In the genomic region with DNA sequence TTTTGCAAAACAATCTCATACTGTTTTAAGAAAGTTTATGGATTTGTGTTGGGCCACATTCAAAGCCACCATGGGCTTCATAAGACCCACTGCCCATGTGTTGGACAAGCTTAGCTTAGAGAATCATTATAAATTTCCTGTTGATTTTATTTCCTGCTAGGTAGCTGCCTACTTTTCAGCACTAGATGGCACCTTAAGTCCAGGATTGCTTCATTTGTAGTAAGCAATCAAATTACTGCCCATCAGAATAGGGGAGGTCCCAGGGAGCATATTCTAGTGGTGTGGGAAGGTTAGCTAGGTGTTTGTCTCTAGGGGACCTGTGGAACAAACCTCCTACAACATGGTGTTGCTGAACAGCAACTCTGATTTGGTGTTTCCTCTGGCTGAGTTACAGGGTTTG, we compare ENCODE assay signal across 9 cellular contexts. TPM values are rescaled to one million over a fixed set of nuclear protein-coding genes. Genes with fewer than 3 reads are reported as not detected.
DNase-seq lines count a peak whose midpoint lies in the region; ATAC-seq, FAIRE-seq and TF ChIP-seq lines count a peak whose summit lies in the region.
"Had no signal": no experiment of that assay in that cellular context is flagged by ENCODE, and none has a peak within 500 bp of the region (broad histone marks: within the 10 kb centered on the region; RNA-seq: fewer than 3 reads in every experiment).

No MANE protein-coding gene starts in this region.

- H3K27me3 ChIP-seq in GM12878 (replicated peaks in 1 of 2; ENCODE audit: control insufficient read depth in 2 of 2, insufficient read depth in 2 of 2, low read length in 1 of 2), result peaks cover 0 to 2% of the 10 kb centered on the region in 2 experiments; a peak in 1 of 4 replicates
- H3K27me3 ChIP-seq in neuronal stem cell (ENCODE audit: control insufficient read depth in 3 of 3, insufficient read depth in 3 of 3, low read depth in 1 of 3, low read length in 3 of 3), result no peaks in the 10 kb centered on the region

- no peak overlapping the region for H3K27ac ChIP-seq in GM12878 (ENCODE audit: control insufficient read depth, insufficient read depth)
- no peak overlapping the region for H3K27ac ChIP-seq in neuronal stem cell (replicated peaks; ENCODE audit: low read length)

- RAD21 ChIA-PET in GM12878 (lab: Charles Lee; ENCODE audit: unreplicated experiment), result no interaction called here

- intact Hi-C loops in GM12878 (cut with micrococcal nuclease; ENCODE audit: unreplicated experiment), result no loop called here

- H3K9ac ChIP-seq in GM12878 (ENCODE audit: control insufficient read depth, insufficient read depth, low read length), result no peak overlapping the region
- no peak overlapping the region for H3K9ac ChIP-seq in neuronal stem cell (ENCODE audit: low read depth, low read length, poor library complexity)

- POLR2A ChIA-PET in GM12878 (lab: Charles Lee), result no interaction called here

- H3K4me3 ChIP-seq in GM12878 (no peak overlapping the region), neuronal stem cell (ENCODE audit: low read length in 2 of 2) (no peak overlapping the region)

- no peak overlapping the region for H2BK12ac ChIP-seq in neuronal stem cell (ENCODE audit: low read length)

- H3K9me3 ChIP-seq in GM12878 (replicated peaks; ENCODE audit: control insufficient read depth, insufficient read depth, low read length) (no peaks in the 10 kb centered on the region), neuronal stem cell (replicated peaks in 1 of 2; ENCODE audit: control insufficient read depth in 2 of 2, insufficient read depth in 1 of 2, low read depth in 1 of 2, low read length in 2 of 2) (peaks cover 0 to 3% of the 10 kb centered on the region in 2 donors)

- peak; percentile 48 for TF ChIP-seq RAD21 in GM12878 (IDR thresholded peaks at IDR 0.05; ENCODE audit: insufficient read depth, low read depth, low read length)

- no peak overlapping the region for H2BK120ac ChIP-seq in neuronal stem cell (ENCODE audit: low read depth, low read length)

- CTCF ChIA-PET in GM12878 (lab: Yijun Ruan, JAX), result interaction anchor here (0.7 to 2.3 kb wide), 9 partner anchors 9 to 135 kb away, joined by 3 to 12 read pairs (median 4); no protein-coding TSS in a partner anchor

- BruUV-seq in GM12878 (replicated peaks; lab: Mats Ljungman, UMichigan), result no TSS peak

- no peaks in the 10 kb centered on the region for H3K4me1 ChIP-seq in GM12878 (ENCODE audit: control insufficient read depth, insufficient read depth, low read length)
- no peaks in the 10 kb centered on the region for H3K4me1 ChIP-seq in neuronal stem cell (ENCODE audit: control insufficient read depth in 2 of 2, insufficient read depth in 1 of 2, low read depth in 1 of 2, low read length in 2 of 2)

- H2AFZ ChIP-seq in GM12878 (ENCODE audit: control insufficient read depth, low read depth, low read length) (no peak overlapping the region), neuronal stem cell (ENCODE audit: low read length) (no peak overlapping the region)

- DNase-seq in GM20000 (ENCODE audit: low spot score) (peak; percentile 37), NCI-H2081 treated with DMSO at 0.1 percent for 48 hours (lab: John Stamatoyannopoulos, UW) (peak; percentile 59), GM12878 (ENCODE audit: low read depth, low spot score) (no peak), neuronal stem cell (ENCODE audit: low spot score) (peak; percentile 18), NCI-H187 treated with DMSO at 0.1 percent for 48 hours (lab: John Stamatoyannopoulos, UW) (no peak)
- no peak for DNase-seq in activated naive CD4-positive, alpha-beta T cell treated with Interleukin-2 at 50 U/mL for 16 hours

- H3K4ac ChIP-seq in neuronal stem cell (ENCODE audit: low read length), result no peak overlapping the region

- no peak overlapping the region for H3K14ac ChIP-seq in neuronal stem cell (ENCODE audit: low read length)

- no peak overlapping the region for H3K23ac ChIP-seq in neuronal stem cell (ENCODE audit: low read depth, low read length, poor library complexity)

- TF ChIP-seq CTCF in GM20000 (IDR thresholded peaks at IDR 0.05; ENCODE audit: extremely low read depth, missing control alignments) (no peak), GM12878 (IDR thresholded peaks at IDR 0.05 in 2 of 3, conservative IDR thresholded peaks at IDR 0.05 in 1 of 3; ENCODE audit: control insufficient read depth in 2 of 3, extremely low read depth in 1 of 3, insufficient read depth in 1 of 3, low read depth in 3 of 3, low read length in 3 of 3) (peak; percentile 37 to 44 (median 38); a peak in 5 of 6 replicates)

- ATAC-seq in GM12878, result peak; percentile 58
- ATAC-seq in HG02588 (IDR thresholded peaks at IDR 0.05; ENCODE audit: unreplicated experiment), result no peak
- no peak for ATAC-seq in HG02840 (IDR thresholded peaks at IDR 0.05; ENCODE audit: low FRiP score, unreplicated experiment)

- H4K20me1 ChIP-seq in GM12878 (ENCODE audit: control insufficient read depth, insufficient read depth), result no peaks in the 10 kb centered on the region

- H3K4me2 ChIP-seq in GM12878 (ENCODE audit: control insufficient read depth, insufficient read depth) (no peak overlapping the region), neuronal stem cell (ENCODE audit: insufficient read depth, low read length, poor library complexity, severe bottlenecking) (no peak overlapping the region)

- H2AK5ac ChIP-seq in neuronal stem cell (ENCODE audit: low read depth, low read length), result no peak overlapping the region

- H2BK5ac ChIP-seq in neuronal stem cell (ENCODE audit: low read length), result no peak overlapping the region

- no peak overlapping the region for H4K8ac ChIP-seq in neuronal stem cell (ENCODE audit: low read depth, low read length)

- TF ChIP-seq EP300 in GM12878 (IDR thresholded peaks at IDR 0.05; ENCODE audit: borderline replicate concordance in 1 of 2, control insufficient read depth in 1 of 2, low read depth in 2 of 2, low read length in 2 of 2), result no peak

- H3K79me2 ChIP-seq in GM12878 (ENCODE audit: control insufficient read depth, insufficient read depth, low read length), result no peaks in the 10 kb centered on the region

- H3K18ac ChIP-seq in neuronal stem cell (ENCODE audit: low read length), result no peak overlapping the region

- SMC1A ChIA-PET in GM12878 (lab: Charles Lee; ENCODE audit: uncharacterized antibody, unreplicated experiment), result interaction anchor here (0.9 to 1.3 kb wide), 2 partner anchors 9 to 88 kb away, joined by 3 to 4 read pairs; no protein-coding TSS in a partner anchor

- H3K36me3 ChIP-seq in GM12878 (ENCODE audit: control insufficient read depth in 2 of 2, insufficient read depth in 2 of 2, low read length in 1 of 2) (no peaks in the 10 kb centered on the region), neuronal stem cell (replicated peaks in 1 of 2; ENCODE audit: control insufficient read depth in 2 of 2, insufficient read depth in 2 of 2, low read length in 2 of 2) (no peaks in the 10 kb centered on the region)

- no peak overlapping the region for H4K91ac ChIP-seq in neuronal stem cell (ENCODE audit: low read depth, low read length, poor library complexity)

- no peaks in the 10 kb centered on the region for H3K79me1 ChIP-seq in neuronal stem cell (ENCODE audit: low read depth, low read length)

- peak; percentile 44 for FAIRE-seq in GM12878 (lab: Jason Lieb, UNC)
- FAIRE-seq: TTC549 had no signal

- H2BK15ac ChIP-seq in neuronal stem cell (ENCODE audit: low read length), result no peak overlapping the region

- TF ChIP-seq POLR2A in GM12878 (IDR thresholded peaks at IDR 0.05; ENCODE audit: low read depth, low read length), result no peak

- in situ Hi-C loops in GM12878 (cut with MboI), result no loop called here

TF ChIP-seq in GM12878, 131 proteins besides CTCF, POLR2A, EP300 and RAD21:
- TF ChIP-seq SMC3 (IDR thresholded peaks at IDR 0.05; ENCODE audit: borderline replicate concordance, low read length) (peak; percentile 31; the same call in 1 of the 2 replicates), RUNX3 (IDR thresholded peaks at IDR 0.05; ENCODE audit: low read length) (no peak), SMAD5 (IDR thresholded peaks at IDR 0.05; ENCODE audit: low read depth) (no peak)

RNA-seq across cellular contexts. Expression of gene DCDC2C, which starts 11.0 kb away (rescaled TPM):
- not detected in 2 replicates for total RNA-seq in GM12878 (2013; cell fraction: nucleolus; rRNA removed)
- total RNA-seq in GM12878 (2014; rRNA removed) (not detected in 2 replicates), GM12878 (2014; rRNA removed; fragmentation: Illumina TruSeq; extraction: Trizol) (not detected in 2 replicates), GM12878 (2021) (not detected in 2 replicates)
- polyA plus RNA-seq in GM12878 (2011; ENCODE audit: low read depth), result not detected
- polyA plus RNA-seq in GM12878 (2011; rRNA removed) (not detected in 2 replicates), GM12878 (2014; fragmentation: Illumina TruSeq; extraction: Trizol) (not detected in 2 replicates), GM12878 (2014; fragmentation: Nextera tagmentation; extraction: Ambion mirVana) (not detected), GM12878 (2014; rRNA removed) (not detected in 2 replicates), GM12878 (2016; fragmentation: Nextera tagmentation; extraction: Ambion mirVana) (not detected)
- not detected in 2 replicates for polyA plus RNA-seq in GM12878 (2011; cell fraction: cytosol; rRNA removed)
- polyA plus RNA-seq in GM12878 (2011; cell fraction: nucleus; rRNA removed), result not detected in 2 replicates
- not detected in 2 replicates for polyA plus RNA-seq in GM12878 (2012)
- polyA minus RNA-seq in GM12878 (2011; rRNA and poly(A)+ RNA removed), result not detected in 2 replicates
- polyA minus RNA-seq in GM12878 (2011; cell fraction: cytosol; rRNA and poly(A)+ RNA removed), result not detected in 2 replicates
- polyA minus RNA-seq in GM12878 (2011; cell fraction: nucleus; rRNA and poly(A)+ RNA removed), result not detected in 2 replicates
- not detected for polyA plus RNA-seq in neuronal stem cell (2013, experiment 1 of 2)
- polyA plus RNA-seq in neuronal stem cell (2013, experiment 2 of 2), result not detected

RNA-seq across cellular contexts. Expression of gene ALLC, which starts 34.4 kb away (rescaled TPM):
- not detected in 2 replicates for total RNA-seq in GM12878 (2013; cell fraction: nucleolus; rRNA removed)
- total RNA-seq in GM12878 (2014; rRNA removed), result not detected in 2 replicates
- total RNA-seq in GM12878 (2014; rRNA removed; fragmentation: Illumina TruSeq; extraction: Trizol), result not detected in 2 replicates
- not detected in 2 replicates for total RNA-seq in GM12878 (2021)
- not detected for polyA plus RNA-seq in GM12878 (2011; ENCODE audit: low read depth)
- polyA plus RNA-seq in GM12878 (2011; rRNA removed), result not detected in 2 replicates
- polyA plus RNA-seq in GM12878 (2011; cell fraction: cytosol; rRNA removed), result not detected in 2 replicates
- 0.06 and 0.18 TPM in 2 replicates for polyA plus RNA-seq in GM12878 (2011; cell fraction: nucleus; rRNA removed)
- polyA plus RNA-seq in GM12878 (2012), result not detected in 2 replicates
- not detected in 2 replicates for polyA plus RNA-seq in GM12878 (2014; fragmentation: Illumina TruSeq; extraction: Trizol)
- polyA plus RNA-seq in GM12878 (2014; fragmentation: Nextera tagmentation; extraction: Ambion mirVana), result under 1 TPM in 1 of 2 experiments, not detected in 1; 0.05 TPM
- not detected in 2 replicates for polyA plus RNA-seq in GM12878 (2014; rRNA removed)
- polyA plus RNA-seq in GM12878 (2016; fragmentation: Nextera tagmentation; extraction: Ambion mirVana), result not detected
- polyA minus RNA-seq in GM12878 (2011; rRNA and poly(A)+ RNA removed), result not detected in 2 replicates
- not detected in 2 replicates for polyA minus RNA-seq in GM12878 (2011; cell fraction: cytosol; rRNA and poly(A)+ RNA removed)
- polyA minus RNA-seq in GM12878 (2011; cell fraction: nucleus; rRNA and poly(A)+ RNA removed), result not detected in 2 replicates
- polyA plus RNA-seq in neuronal stem cell (2013, experiment 1 of 2), result not detected
- polyA plus RNA-seq in neuronal stem cell (2013, experiment 2 of 2), result 0.08 TPM

Comparison
In these comparisons a context has a peak if more than half of its experiments do, and no peak if none do; other contexts are left out.
1. DNase-seq: peak in GM20000 (single experiment), NCI-H2081 treated with DMSO at 0.1 percent for 48 hours (single experiment) and neuronal stem cell (single experiment); none in GM12878 (single experiment), NCI-H187 treated with DMSO at 0.1 percent for 48 hours (single experiment) and activated naive CD4-positive, alpha-beta T cell treated with Interleukin-2 at 50 U/mL for 16 hours (single experiment).